In the genomic region with DNA sequence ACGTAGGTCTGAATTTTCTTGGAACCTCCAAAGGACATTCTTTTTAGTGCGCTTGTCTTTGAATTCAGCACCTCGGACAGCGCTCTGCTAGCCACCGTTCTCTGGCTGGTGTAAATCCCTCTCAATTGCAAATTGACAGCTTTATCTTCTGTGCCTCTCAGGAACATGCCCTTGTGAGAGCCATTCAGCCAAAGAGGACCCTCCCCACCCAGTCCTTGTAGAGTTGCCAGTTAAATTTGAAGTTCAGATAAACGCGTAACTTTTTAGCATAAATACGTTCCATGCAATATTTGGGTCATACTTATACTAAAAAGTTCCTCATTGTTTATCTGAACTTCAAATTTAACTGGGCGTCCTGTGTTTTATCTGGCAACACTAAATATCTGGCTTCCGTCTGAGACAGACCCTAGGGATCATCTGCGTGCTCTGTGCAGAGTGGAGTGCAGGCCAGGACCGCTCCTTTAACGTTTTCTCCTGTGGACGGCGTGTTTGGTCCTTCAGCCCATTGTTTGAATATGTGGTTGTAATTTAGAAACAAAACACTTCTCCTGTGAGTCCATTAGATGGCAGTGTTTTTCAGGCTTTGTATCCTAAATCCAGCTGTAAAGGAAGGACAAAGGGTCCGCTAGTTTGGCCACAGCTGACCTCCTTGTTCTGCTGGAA, we compare ENCODE assay signal across 8 cellular contexts. TPM values are rescaled to one million over a fixed set of nuclear protein-coding genes. Genes with fewer than 3 reads are reported as not detected.
DNase-seq lines count a peak whose midpoint lies in the region; ATAC-seq, FAIRE-seq and TF ChIP-seq lines count a peak whose summit lies in the region.

No MANE protein-coding gene starts in this region.

- in situ Hi-C loops in Caki2 (cut with HindIII; ENCODE audit: low pct_unique_long_range_greater_than_20kb, low sequenced_read_pairs) = no loop called here

- no peaks in the 10 kb centered on the region for H3K9me2 ChIP-seq in PC-3 (replicated peaks; ENCODE audit: low read length)

- no peaks in the 10 kb centered on the region for H3K79me2 ChIP-seq in PC-3 (ENCODE audit: low read length)

- H3K9me3 ChIP-seq in PC-3 (ENCODE audit: low read length) = no peaks in the 10 kb centered on the region
- no peaks in the 10 kb centered on the region for H3K9me3 ChIP-seq in cardiac muscle cell (ENCODE audit: low read depth)
- H3K9me3 ChIP-seq in psoas muscle = no peaks in the 10 kb centered on the region

- peaks cover 51% of the 10 kb centered on the region for H3K36me3 Mint-ChIP-seq in activated naive CD4-positive, alpha-beta T cell treated with anti-CD3 and anti-CD28 coated beads, Interleukin-2, amount 10 ng/mL, durations not matched to agents 7 days and 5 days

- H3K9me3 Mint-ChIP-seq in activated naive CD4-positive, alpha-beta T cell treated with anti-CD3 and anti-CD28 coated beads, Interleukin-2, amount 10 ng/mL, durations not matched to agents 7 days and 5 days = no peaks in the 10 kb centered on the region

- POLR2A ChIA-PET in PC-3 (lab: Charles Lee; ENCODE audit: unreplicated experiment) = no interaction called here

- no peak overlapping the region for H3K4me3 Mint-ChIP-seq in activated naive CD4-positive, alpha-beta T cell treated with anti-CD3 and anti-CD28 coated beads, Interleukin-2, amount 10 ng/mL, durations not matched to agents 7 days and 5 days

- H4K20me1 ChIP-seq in PC-3 (ENCODE audit: low read length) = 0 out of 2 replicates have a peak, but pooled peaks cover 3% of the 10 kb centered on the region

- H3K4me1 ChIP-seq in PC-3 (ENCODE audit: insufficient read depth, low read length) = no peaks in the 10 kb centered on the region
- H3K4me1 ChIP-seq in cardiac muscle cell (ENCODE audit: low read depth) = peaks cover 4% of the 10 kb centered on the region
- H3K4me1 ChIP-seq in psoas muscle = no peaks in the 10 kb centered on the region

- no peak overlapping the region for H3K4me2 ChIP-seq in PC-3 (ENCODE audit: low read length)

- TF ChIP-seq CTCF in PC-3 (conservative IDR thresholded peaks at IDR 0.05; ENCODE audit: low read depth, low read length) (peak; percentile 94), cardiac muscle cell (IDR thresholded peaks at IDR 0.05; ENCODE audit: low read depth, low read length) (peak; percentile 55), psoas muscle (IDR thresholded peaks at IDR 0.05) (peak; percentile 37)

- peaks cover 4% of the 10 kb centered on the region for H3K4me1 Mint-ChIP-seq in activated naive CD4-positive, alpha-beta T cell treated with anti-CD3 and anti-CD28 coated beads, Interleukin-2, amount 10 ng/mL, durations not matched to agents 7 days and 5 days

- peak overlapping the region; percentile 80 for H3K27ac Mint-ChIP-seq in activated naive CD4-positive, alpha-beta T cell treated with anti-CD3 and anti-CD28 coated beads, Interleukin-2, amount 10 ng/mL, durations not matched to agents 7 days and 5 days

- H3K4me3 ChIP-seq in PC-3 (ENCODE audit: low read length) = no peak overlapping the region
- H3K4me3 ChIP-seq in cardiac muscle cell = no peak overlapping the region
- no peak overlapping the region for H3K4me3 ChIP-seq in psoas muscle

- H3K27me3 Mint-ChIP-seq in activated naive CD4-positive, alpha-beta T cell treated with anti-CD3 and anti-CD28 coated beads, Interleukin-2, amount 10 ng/mL, durations not matched to agents 7 days and 5 days = no peaks in the 10 kb centered on the region

- no peak overlapping the region for H2AFZ ChIP-seq in PC-3 (ENCODE audit: low read length)

- H3F3A ChIP-seq in PC-3 (ENCODE audit: low read length, unreplicated experiment) = no peaks in the 10 kb centered on the region

- H3K27ac ChIP-seq in PC-3 (ENCODE audit: low read length) = no peak overlapping the region
- H3K27ac ChIP-seq in cardiac muscle cell = no peak overlapping the region
- H3K27ac ChIP-seq in psoas muscle = no peak overlapping the region

- intact Hi-C loops in PC-3 (cut with micrococcal nuclease) (loop anchor here (1.0 to 5.0 kb wide), 5 partner anchors 56 to 290 kb away; no protein-coding TSS in a partner anchor), psoas muscle (cut with DNase I) (loop anchor here (2.0 to 5.0 kb wide), 3 partner anchors 190 to 290 kb away; a partner anchor contains a TSS)

- BruUV-seq in PC-3 (replicated peaks; lab: Mats Ljungman, UMichigan) = no TSS peak

- H3K36me3 ChIP-seq in PC-3 (ENCODE audit: low read depth, low read length) (no peaks in the 10 kb centered on the region), cardiac muscle cell (no peaks in the 10 kb centered on the region), psoas muscle (ENCODE audit: insufficient read depth in 1 of 2, low read depth in 1 of 2) (no peaks in the 10 kb centered on the region)

- CTCF ChIA-PET in PC-3 (lab: Charles Lee) = interaction anchor here (0.5 to 1.6 kb wide), 8 partner anchors 28 to 193 kb away, joined by 3 to 9 read pairs (median 4); no protein-coding TSS in a partner anchor
- CTCF ChIA-PET in activated naive CD4-positive, alpha-beta T cell treated with anti-CD3 and anti-CD28 coated beads, Interleukin-2, amount 10 ng/mL, durations not matched to agents 7 days and 5 days (lab: Charles Lee) = interaction anchor here (0.7 to 1.1 kb wide), 3 partner anchors 15 to 352 kb away, joined by 3 to 4 read pairs (median 3); no protein-coding TSS in a partner anchor

- no peaks in the 10 kb centered on the region for H3K27me3 ChIP-seq in PC-3 (ENCODE audit: low read length)
- H3K27me3 ChIP-seq in cardiac muscle cell = peaks cover 46% of the 10 kb centered on the region
- peaks cover 0 to 2% (median 0%) of the 10 kb centered on the region in 3 donors for H3K27me3 ChIP-seq in psoas muscle (ENCODE audit: insufficient read depth in 3 of 3, low read length in 2 of 3)

- DNase-seq in Caki2 (ENCODE audit: low read depth) (peak; percentile 35), HTR-8/SVneo (ENCODE audit: insufficient read length, low spot score) (peak; percentile 71), PC-3 (peak; percentile 86), cardiac muscle cell (ENCODE audit: low read depth in 1 of 2, low spot score in 1 of 2) (peak; percentile 76 to 93), psoas muscle (peak; percentile 49 to 68)
- DNase-seq in activated naive CD4-positive, alpha-beta T cell treated with anti-CD3 and anti-CD28 coated beads, Interleukin-2, amount 10 ng/mL, durations not matched to agents 7 days and 5 days = peak; percentile 74

- no peak overlapping the region for H3K9ac ChIP-seq in PC-3 (ENCODE audit: low read length)

- FAIRE-seq in HTR-8/SVneo (lab: Jason Lieb, UNC) = no peak

- peak; percentile 80 for ATAC-seq in PC-3
- ATAC-seq in psoas muscle = no peak
- ATAC-seq in HG02759 (IDR thresholded peaks at IDR 0.05; ENCODE audit: unreplicated experiment) = no peak
- ATAC-seq in HG03025 (IDR thresholded peaks at IDR 0.05; ENCODE audit: low FRiP score, unreplicated experiment) = no peak

- WGBS in psoas muscle, 3 donors = 5 to 7% (median 6%) methylated on average over 15 to 16 of the region's 16 CpGs

RNA-seq across cellular contexts. Expression of a gene that starts 7.0 kb away (rescaled TPM):
- total RNA-seq in Caki2 (2014; rRNA removed; shearing (Covaris generic); ENCODE audit: low replicate concordance) = 2.0 and 6.6 TPM in 2 replicates
- 26.4 and 28.5 TPM in 2 replicates for total RNA-seq in PC-3 (2014; rRNA removed)
- 5.1 and 10.8 TPM in 2 replicates for total RNA-seq in cardiac muscle cell
- polyA plus RNA-seq in cardiac muscle cell = 5.5 and 8.7 TPM in 2 replicates
- total RNA-seq in psoas muscle = 1 to 10 TPM; 2.1 to 8.8 (median 3.6) TPM
- 1 to 10 TPM in 2 of 3 donors, under 1 TPM in 1; 0.86 to 1.7 (median 1.6) TPM for polyA plus RNA-seq in psoas muscle

Comparison
In these comparisons a context has a peak if more than half of its experiments do, and no peak if none do; other contexts are left out.
1. DNase-seq: peak in every context shown above with its lines; median percentile 86 in PC-3; 84 in cardiac muscle cell; 74 in activated naive CD4-positive, alpha-beta T cell treated with anti-CD3 and anti-CD28 coated beads, Interleukin-2, amount 10 ng/mL, durations not matched to agents 7 days and 5 days; 71 in HTR-8/SVneo; 58 in psoas muscle; 35 in Caki2.
2. CTCF ChIP-seq: peak in every context shown above with its lines; median percentile 94 in PC-3; 55 in cardiac muscle cell; 37 in psoas muscle.